ENCODE assay signal across 1 cellular context in the genomic region with DNA sequence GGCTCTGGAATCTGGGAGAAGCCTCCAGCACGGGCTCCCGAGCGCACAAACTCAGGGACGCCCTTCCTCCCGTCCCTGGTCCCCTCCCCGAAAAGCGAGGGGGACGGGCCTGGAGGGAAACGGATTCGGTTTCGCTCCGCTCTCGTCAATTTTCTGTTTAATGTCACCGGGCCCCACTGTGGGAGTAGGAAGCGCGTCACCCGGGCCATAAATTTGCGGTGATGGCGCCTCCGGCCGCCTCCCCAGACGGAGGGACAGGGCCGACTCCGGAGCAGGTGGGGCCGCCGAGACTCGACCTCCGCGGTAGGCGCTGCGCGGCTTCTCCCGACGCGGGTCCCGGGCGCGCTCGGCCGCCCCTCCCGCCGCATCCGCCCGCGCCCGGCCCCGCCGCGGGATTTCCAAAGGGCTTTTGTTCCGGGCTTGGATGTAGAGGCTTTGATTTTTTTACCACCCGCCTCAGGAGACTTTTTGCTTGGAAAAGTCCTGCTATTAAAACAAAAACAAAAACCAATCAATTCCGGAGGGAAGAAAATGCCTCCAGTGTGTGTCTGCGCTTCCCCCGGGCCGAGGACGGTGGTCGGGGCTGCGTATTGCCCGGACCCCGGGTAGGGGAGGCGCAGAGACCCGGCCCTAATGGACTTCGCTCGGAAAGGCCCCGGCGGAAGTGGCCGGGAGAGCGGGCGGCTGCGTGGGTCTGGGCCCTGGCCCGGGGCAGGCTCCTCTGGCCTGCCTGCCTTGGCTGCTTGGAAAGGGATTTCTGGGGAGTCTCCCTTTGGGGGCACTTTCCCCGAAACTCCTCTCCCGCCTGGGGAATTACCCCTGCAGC.
A peak's percentile ranks its signal among the peaks of the same experiment; 100 is the strongest.
TF ChIP-seq lines count a peak whose summit lies in the region.

No MANE protein-coding gene starts in this region.

TF ChIP-seq in HepG2, 621 proteins besides CTCF, POLR2A, EP300 and RAD21 (continued from another document and continues in another):
- TF ChIP-seq, protein P1, sequence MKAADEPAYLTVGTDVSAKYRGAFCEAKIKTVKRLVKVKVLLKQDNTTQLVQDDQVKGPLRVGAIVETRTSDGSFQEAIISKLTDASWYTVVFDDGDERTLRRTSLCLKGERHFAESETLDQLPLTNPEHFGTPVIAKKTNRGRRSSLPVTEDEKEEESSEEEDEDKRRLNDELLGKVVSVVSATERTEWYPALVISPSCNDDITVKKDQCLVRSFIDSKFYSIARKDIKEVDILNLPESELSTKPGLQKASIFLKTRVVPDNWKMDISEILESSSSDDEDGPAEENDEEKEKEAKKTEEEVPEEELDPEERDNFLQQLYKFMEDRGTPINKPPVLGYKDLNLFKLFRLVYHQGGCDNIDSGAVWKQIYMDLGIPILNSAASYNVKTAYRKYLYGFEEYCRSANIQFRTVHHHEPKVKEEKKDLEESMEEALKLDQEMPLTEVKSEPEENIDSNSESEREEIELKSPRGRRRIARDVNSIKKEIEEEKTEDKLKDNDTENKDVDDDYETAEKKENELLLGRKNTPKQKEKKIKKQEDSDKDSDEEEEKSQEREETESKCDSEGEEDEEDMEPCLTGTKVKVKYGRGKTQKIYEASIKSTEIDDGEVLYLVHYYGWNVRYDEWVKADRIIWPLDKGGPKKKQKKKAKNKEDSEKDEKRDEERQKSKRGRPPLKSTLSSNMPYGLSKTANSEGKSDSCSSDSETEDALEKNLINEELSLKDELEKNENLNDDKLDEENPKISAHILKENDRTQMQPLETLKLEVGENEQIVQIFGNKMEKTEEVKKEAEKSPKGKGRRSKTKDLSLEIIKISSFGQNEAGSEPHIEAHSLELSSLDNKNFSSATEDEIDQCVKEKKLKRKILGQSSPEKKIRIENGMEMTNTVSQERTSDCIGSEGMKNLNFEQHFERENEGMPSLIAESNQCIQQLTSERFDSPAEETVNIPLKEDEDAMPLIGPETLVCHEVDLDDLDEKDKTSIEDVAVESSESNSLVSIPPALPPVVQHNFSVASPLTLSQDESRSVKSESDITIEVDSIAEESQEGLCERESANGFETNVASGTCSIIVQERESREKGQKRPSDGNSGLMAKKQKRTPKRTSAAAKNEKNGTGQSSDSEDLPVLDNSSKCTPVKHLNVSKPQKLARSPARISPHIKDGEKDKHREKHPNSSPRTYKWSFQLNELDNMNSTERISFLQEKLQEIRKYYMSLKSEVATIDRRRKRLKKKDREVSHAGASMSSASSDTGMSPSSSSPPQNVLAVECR (CRISPR knock-in tag; IDR thresholded peaks at IDR 0.05; ENCODE audit: borderline replicate concordance): peak; percentile 32; the same call in 1 of the 2 replicates
- TF ChIP-seq, protein P2, sequence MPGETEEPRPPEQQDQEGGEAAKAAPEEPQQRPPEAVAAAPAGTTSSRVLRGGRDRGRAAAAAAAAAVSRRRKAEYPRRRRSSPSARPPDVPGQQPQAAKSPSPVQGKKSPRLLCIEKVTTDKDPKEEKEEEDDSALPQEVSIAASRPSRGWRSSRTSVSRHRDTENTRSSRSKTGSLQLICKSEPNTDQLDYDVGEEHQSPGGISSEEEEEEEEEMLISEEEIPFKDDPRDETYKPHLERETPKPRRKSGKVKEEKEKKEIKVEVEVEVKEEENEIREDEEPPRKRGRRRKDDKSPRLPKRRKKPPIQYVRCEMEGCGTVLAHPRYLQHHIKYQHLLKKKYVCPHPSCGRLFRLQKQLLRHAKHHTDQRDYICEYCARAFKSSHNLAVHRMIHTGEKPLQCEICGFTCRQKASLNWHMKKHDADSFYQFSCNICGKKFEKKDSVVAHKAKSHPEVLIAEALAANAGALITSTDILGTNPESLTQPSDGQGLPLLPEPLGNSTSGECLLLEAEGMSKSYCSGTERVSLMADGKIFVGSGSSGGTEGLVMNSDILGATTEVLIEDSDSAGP (CRISPR knock-in tag; IDR thresholded peaks at IDR 0.05; ENCODE audit: borderline replicate concordance): peak; percentile 34; the same call in 1 of the 2 replicates
- TF ChIP-seq ZNF383 (CRISPR knock-in tag; IDR thresholded peaks at IDR 0.05; ENCODE audit: borderline replicate concordance): no peak
- TF ChIP-seq ZNF724P (CRISPR knock-in tag; IDR thresholded peaks at IDR 0.05; ENCODE audit: borderline replicate concordance): no peak
- TF ChIP-seq, protein P3, sequence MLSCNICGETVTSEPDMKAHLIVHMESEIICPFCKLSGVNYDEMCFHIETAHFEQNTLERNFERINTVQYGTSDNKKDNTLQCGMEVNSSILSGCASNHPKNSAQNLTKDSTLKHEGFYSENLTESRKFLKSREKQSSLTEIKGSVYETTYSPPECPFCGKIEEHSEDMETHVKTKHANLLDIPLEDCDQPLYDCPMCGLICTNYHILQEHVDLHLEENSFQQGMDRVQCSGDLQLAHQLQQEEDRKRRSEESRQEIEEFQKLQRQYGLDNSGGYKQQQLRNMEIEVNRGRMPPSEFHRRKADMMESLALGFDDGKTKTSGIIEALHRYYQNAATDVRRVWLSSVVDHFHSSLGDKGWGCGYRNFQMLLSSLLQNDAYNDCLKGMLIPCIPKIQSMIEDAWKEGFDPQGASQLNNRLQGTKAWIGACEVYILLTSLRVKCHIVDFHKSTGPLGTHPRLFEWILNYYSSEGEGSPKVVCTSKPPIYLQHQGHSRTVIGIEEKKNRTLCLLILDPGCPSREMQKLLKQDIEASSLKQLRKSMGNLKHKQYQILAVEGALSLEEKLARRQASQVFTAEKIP (CRISPR knock-in tag; IDR thresholded peaks at IDR 0.05; ENCODE audit: borderline replicate concordance): no peak
- peak; percentile 40; the same call in 1 of the 2 replicates for TF ChIP-seq KDM5B (CRISPR knock-in tag; IDR thresholded peaks at IDR 0.05; ENCODE audit: borderline replicate concordance)
- 0 out of 2 replicates have a peak, but pooled peaks have one; percentile 51 for TF ChIP-seq ZNF44 (CRISPR knock-in tag; IDR thresholded peaks at IDR 0.05)
- TF ChIP-seq, protein P4, sequence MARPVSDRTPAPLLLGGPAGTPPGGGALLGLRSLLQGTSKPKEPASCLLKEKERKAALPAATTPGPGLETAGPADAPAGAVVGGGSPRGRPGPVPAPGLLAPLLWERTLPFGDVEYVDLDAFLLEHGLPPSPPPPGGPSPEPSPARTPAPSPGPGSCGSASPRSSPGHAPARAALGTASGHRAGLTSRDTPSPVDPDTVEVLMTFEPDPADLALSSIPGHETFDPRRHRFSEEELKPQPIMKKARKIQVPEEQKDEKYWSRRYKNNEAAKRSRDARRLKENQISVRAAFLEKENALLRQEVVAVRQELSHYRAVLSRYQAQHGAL (CRISPR knock-in tag; IDR thresholded peaks at IDR 0.05; ENCODE audit: not compliant biosample characterization): no peak
- TF ChIP-seq ZNF569 (CRISPR knock-in tag; IDR thresholded peaks at IDR 0.05; ENCODE audit: borderline replicate concordance): no peak
- TF ChIP-seq, protein P5, sequence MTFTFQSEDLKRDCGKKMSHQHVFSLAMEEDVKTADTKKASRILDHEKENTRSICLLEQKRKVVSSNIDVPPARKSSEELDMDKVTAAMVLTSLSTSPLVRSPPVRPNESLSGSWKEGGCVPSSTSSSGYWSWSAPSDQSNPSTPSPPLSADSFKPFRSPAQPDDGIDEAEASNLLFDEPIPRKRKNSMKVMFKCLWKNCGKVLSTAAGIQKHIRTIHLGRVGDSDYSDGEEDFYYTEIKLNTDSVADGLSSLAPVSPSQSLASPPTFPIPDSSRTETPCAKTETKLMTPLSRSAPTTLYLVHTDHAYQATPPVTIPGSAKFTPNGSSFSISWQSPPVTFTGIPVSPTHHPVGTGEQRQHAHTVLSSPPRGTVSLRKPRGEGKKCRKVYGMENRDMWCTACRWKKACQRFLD (CRISPR knock-in tag; IDR thresholded peaks at IDR 0.05; ENCODE audit: borderline replicate concordance): no peak
- peak; percentile 29; the same call in 1 of the 2 replicates for TF ChIP-seq PHF8 (CRISPR knock-in tag; IDR thresholded peaks at IDR 0.05)
- TF ChIP-seq, protein P6, sequence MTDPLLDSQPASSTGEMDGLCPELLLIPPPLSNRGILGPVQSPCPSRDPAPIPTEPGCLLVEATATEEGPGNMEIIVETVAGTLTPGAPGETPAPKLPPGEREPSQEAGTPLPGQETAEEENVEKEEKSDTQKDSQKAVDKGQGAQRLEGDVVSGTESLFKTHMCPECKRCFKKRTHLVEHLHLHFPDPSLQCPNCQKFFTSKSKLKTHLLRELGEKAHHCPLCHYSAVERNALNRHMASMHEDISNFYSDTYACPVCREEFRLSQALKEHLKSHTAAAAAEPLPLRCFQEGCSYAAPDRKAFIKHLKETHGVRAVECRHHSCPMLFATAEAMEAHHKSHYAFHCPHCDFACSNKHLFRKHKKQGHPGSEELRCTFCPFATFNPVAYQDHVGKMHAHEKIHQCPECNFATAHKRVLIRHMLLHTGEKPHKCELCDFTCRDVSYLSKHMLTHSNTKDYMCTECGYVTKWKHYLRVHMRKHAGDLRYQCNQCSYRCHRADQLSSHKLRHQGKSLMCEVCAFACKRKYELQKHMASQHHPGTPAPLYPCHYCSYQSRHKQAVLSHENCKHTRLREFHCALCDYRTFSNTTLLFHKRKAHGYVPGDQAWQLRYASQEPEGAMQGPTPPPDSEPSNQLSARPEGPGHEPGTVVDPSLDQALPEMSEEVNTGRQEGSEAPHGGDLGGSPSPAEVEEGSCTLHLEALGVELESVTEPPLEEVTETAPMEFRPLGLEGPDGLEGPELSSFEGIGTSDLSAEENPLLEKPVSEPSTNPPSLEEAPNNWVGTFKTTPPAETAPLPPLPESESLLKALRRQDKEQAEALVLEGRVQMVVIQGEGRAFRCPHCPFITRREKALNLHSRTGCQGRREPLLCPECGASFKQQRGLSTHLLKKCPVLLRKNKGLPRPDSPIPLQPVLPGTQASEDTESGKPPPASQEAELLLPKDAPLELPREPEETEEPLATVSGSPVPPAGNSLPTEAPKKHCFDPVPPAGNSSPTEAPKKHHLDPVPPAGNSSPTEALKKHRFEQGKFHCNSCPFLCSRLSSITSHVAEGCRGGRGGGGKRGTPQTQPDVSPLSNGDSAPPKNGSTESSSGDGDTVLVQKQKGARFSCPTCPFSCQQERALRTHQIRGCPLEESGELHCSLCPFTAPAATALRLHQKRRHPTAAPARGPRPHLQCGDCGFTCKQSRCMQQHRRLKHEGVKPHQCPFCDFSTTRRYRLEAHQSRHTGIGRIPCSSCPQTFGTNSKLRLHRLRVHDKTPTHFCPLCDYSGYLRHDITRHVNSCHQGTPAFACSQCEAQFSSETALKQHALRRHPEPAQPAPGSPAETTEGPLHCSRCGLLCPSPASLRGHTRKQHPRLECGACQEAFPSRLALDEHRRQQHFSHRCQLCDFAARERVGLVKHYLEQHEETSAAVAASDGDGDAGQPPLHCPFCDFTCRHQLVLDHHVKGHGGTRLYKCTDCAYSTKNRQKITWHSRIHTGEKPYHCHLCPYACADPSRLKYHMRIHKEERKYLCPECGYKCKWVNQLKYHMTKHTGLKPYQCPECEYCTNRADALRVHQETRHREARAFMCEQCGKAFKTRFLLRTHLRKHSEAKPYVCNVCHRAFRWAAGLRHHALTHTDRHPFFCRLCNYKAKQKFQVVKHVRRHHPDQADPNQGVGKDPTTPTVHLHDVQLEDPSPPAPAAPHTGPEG (CRISPR knock-in tag; IDR thresholded peaks at IDR 0.05): no peak
- no peak for TF ChIP-seq ZNF619 (CRISPR knock-in tag; IDR thresholded peaks at IDR 0.05)
- no peak for TF ChIP-seq ZNF468 (CRISPR knock-in tag; IDR thresholded peaks at IDR 0.05)
- TF ChIP-seq, protein P7, sequence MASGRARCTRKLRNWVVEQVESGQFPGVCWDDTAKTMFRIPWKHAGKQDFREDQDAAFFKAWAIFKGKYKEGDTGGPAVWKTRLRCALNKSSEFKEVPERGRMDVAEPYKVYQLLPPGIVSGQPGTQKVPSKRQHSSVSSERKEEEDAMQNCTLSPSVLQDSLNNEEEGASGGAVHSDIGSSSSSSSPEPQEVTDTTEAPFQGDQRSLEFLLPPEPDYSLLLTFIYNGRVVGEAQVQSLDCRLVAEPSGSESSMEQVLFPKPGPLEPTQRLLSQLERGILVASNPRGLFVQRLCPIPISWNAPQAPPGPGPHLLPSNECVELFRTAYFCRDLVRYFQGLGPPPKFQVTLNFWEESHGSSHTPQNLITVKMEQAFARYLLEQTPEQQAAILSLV (CRISPR knock-in tag; IDR thresholded peaks at IDR 0.05; ENCODE audit: borderline replicate concordance): no peak
- TF ChIP-seq, protein P8, sequence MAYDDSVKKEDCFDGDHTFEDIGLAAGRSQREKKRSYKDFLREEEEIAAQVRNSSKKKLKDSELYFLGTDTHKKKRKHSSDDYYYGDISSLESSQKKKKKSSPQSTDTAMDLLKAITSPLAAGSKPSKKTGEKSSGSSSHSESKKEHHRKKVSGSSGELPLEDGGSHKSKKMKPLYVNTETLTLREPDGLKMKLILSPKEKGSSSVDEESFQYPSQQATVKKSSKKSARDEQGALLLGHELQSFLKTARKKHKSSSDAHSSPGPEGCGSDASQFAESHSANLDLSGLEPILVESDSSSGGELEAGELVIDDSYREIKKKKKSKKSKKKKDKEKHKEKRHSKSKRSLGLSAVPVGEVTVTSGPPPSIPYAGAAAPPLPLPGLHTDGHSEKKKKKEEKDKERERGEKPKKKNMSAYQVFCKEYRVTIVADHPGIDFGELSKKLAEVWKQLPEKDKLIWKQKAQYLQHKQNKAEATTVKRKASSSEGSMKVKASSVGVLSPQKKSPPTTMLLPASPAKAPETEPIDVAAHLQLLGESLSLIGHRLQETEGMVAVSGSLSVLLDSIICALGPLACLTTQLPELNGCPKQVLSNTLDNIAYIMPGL (CRISPR knock-in tag; IDR thresholded peaks at IDR 0.05; ENCODE audit: borderline replicate concordance in 1 of 2, low read depth in 1 of 2): 0 out of 4 replicates have a peak, but pooled peaks of 1 of the 2 experiments have one; percentile 28
- TF ChIP-seq, protein P9, sequence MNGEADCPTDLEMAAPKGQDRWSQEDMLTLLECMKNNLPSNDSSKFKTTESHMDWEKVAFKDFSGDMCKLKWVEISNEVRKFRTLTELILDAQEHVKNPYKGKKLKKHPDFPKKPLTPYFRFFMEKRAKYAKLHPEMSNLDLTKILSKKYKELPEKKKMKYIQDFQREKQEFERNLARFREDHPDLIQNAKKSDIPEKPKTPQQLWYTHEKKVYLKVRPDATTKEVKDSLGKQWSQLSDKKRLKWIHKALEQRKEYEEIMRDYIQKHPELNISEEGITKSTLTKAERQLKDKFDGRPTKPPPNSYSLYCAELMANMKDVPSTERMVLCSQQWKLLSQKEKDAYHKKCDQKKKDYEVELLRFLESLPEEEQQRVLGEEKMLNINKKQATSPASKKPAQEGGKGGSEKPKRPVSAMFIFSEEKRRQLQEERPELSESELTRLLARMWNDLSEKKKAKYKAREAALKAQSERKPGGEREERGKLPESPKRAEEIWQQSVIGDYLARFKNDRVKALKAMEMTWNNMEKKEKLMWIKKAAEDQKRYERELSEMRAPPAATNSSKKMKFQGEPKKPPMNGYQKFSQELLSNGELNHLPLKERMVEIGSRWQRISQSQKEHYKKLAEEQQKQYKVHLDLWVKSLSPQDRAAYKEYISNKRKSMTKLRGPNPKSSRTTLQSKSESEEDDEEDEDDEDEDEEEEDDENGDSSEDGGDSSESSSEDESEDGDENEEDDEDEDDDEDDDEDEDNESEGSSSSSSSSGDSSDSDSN (CRISPR knock-in tag; IDR thresholded peaks at IDR 0.05): peak; percentile 89
- TF ChIP-seq, protein P10, sequence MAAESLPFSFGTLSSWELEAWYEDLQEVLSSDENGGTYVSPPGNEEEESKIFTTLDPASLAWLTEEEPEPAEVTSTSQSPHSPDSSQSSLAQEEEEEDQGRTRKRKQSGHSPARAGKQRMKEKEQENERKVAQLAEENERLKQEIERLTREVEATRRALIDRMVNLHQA (CRISPR knock-in tag; IDR thresholded peaks at IDR 0.05): no peak
- TF ChIP-seq ETV5 (CRISPR knock-in tag; IDR thresholded peaks at IDR 0.05; ENCODE audit: borderline replicate concordance): peak; percentile 81
- TF ChIP-seq EEA1 (CRISPR knock-in tag; IDR thresholded peaks at IDR 0.05; ENCODE audit: borderline replicate concordance): no peak
- TF ChIP-seq, protein P11, sequence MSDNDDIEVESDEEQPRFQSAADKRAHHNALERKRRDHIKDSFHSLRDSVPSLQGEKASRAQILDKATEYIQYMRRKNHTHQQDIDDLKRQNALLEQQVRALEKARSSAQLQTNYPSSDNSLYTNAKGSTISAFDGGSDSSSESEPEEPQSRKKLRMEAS (IDR thresholded peaks at IDR 0.05): 0 out of 2 replicates have a peak, but pooled peaks have one; percentile 8
